Comparison of ENCODE assay signal across 19 cellular contexts in genomic region chr1:62809788-62810187, GRCh38. TPM values are rescaled to one million over a fixed set of nuclear protein-coding genes. Genes with fewer than 3 reads are reported as not detected.
DNase-seq lines count a peak whose midpoint lies in the region; ATAC-seq and TF ChIP-seq lines count a peak whose summit lies in the region.
"Had no signal": no experiment of that assay in that cellular context is flagged by ENCODE, and none has a peak within 500 bp of the region (broad histone marks: within the 10 kb centered on the region; RNA-seq: fewer than 3 reads in every experiment).

No MANE protein-coding gene starts in this region.

- no peak overlapping the region for H3K27ac Mint-ChIP-seq in HFFc6
- H3K27ac Mint-ChIP-seq: activated CD4-positive, alpha-beta memory T cell treated with anti-CD3 and anti-CD28 coated beads for 36 hours; activated naive CD8-positive, alpha-beta T cell treated with anti-CD3 and anti-CD28 coated beads, Interleukin-2, amount 50 U/mL, for 24 hours had no signal

- no peaks in the 10 kb centered on the region for H3K79me2 ChIP-seq in KMS-11 (ENCODE audit: insufficient read depth, low read depth)
- H3K79me2 ChIP-seq in smooth muscle cell (ENCODE audit: low read depth), result no peaks in the 10 kb centered on the region

- DNase-seq in smooth muscle cell (lab: John Stamatoyannopoulos, UW; ENCODE audit: unreplicated experiment), result no peak
- DNase-seq in activated effector memory CD4-positive, alpha-beta T cell treated with Interleukin-2 at 50 U/mL for 16 hours, result no peak
- no peak for DNase-seq in HFFc6
- DNase-seq: activated CD4-positive, alpha-beta memory T cell treated with anti-CD3 and anti-CD28 coated beads for 36 hours; activated naive CD8-positive, alpha-beta T cell treated with anti-CD3 and anti-CD28 coated beads, Interleukin-2, amount 50 U/mL, for 24 hours; DMS53; effector CD8-positive, alpha-beta T cell; hypothalamus; midbrain; NCI-H187 treated with DMSO at 0.1 percent for 48 hours; NCI-H774; right lobe of liver had no signal

- H3K4me2 ChIP-seq in KMS-11, result peak overlapping the region; percentile 79
- no peak overlapping the region for H3K4me2 ChIP-seq in smooth muscle cell
- H3K4me2 ChIP-seq: BLaER1 had no signal

- H3K27ac ChIP-seq in KMS-11, result peak overlapping the region; percentile 34; the same call in 1 of the 2 replicates
- no peak overlapping the region for H3K27ac ChIP-seq in smooth muscle cell (ENCODE audit: low read depth)
- H3K27ac ChIP-seq: BLaER1, neutrophil, right lobe of liver, RWPE1 had no signal

- H3K27me3 Mint-ChIP-seq in HFFc6 (ENCODE audit: insufficient read depth), result no peaks in the 10 kb centered on the region
- H3K27me3 Mint-ChIP-seq: activated CD4-positive, alpha-beta memory T cell treated with anti-CD3 and anti-CD28 coated beads for 36 hours; activated naive CD8-positive, alpha-beta T cell treated with anti-CD3 and anti-CD28 coated beads, Interleukin-2, amount 50 U/mL, for 24 hours had no signal

- no peaks in the 10 kb centered on the region for H4K20me1 ChIP-seq in KMS-11 (ENCODE audit: insufficient read depth)
- no peaks in the 10 kb centered on the region for H4K20me1 ChIP-seq in smooth muscle cell (ENCODE audit: low read depth)
- H4K20me1 ChIP-seq: BLaER1 had no signal

- H3K36me3 ChIP-seq in KMS-11 (ENCODE audit: insufficient read depth), result no peaks in the 10 kb centered on the region
- no peaks in the 10 kb centered on the region for H3K36me3 ChIP-seq in smooth muscle cell (ENCODE audit: low read depth)
- H3K36me3 ChIP-seq: neutrophil, right lobe of liver had no signal

- no peak overlapping the region for H3K9ac ChIP-seq in KMS-11
- no peak overlapping the region for H3K9ac ChIP-seq in smooth muscle cell (ENCODE audit: low read depth)
- H3K9ac ChIP-seq: BLaER1 had no signal

- H3K4me1 Mint-ChIP-seq in HFFc6 (ENCODE audit: low read depth), result no peaks in the 10 kb centered on the region

- H3K27me3 ChIP-seq in KMS-11 (ENCODE audit: insufficient read depth, low read depth) (no peaks in the 10 kb centered on the region; the same call in 1 of the 2 replicates), smooth muscle cell (ENCODE audit: low read depth) (no peaks in the 10 kb centered on the region)
- H3K27me3 ChIP-seq: BLaER1, neutrophil, right lobe of liver had no signal

- H3K9me3 ChIP-seq in smooth muscle cell (replicated peaks; ENCODE audit: low read depth), result no peaks in the 10 kb centered on the region
- H3K9me3 ChIP-seq: BLaER1, neutrophil, right lobe of liver had no signal

- H2AFZ ChIP-seq in KMS-11 (ENCODE audit: low read depth) (no peak overlapping the region), smooth muscle cell (ENCODE audit: low read depth) (no peak overlapping the region)

- H3K4me3 Mint-ChIP-seq in HFFc6, result no peak overlapping the region
- H3K4me3 Mint-ChIP-seq: activated CD4-positive, alpha-beta memory T cell treated with anti-CD3 and anti-CD28 coated beads for 36 hours; activated naive CD8-positive, alpha-beta T cell treated with anti-CD3 and anti-CD28 coated beads, Interleukin-2, amount 50 U/mL, for 24 hours had no signal

- TF ChIP-seq CTCF in KMS-11 (conservative IDR thresholded peaks at IDR 0.05; ENCODE audit: low read depth, low read length), result no peak
- TF ChIP-seq CTCF in smooth muscle cell (IDR thresholded peaks at IDR 0.05; ENCODE audit: borderline replicate concordance, insufficient read depth, poor library complexity, severe bottlenecking), result no peak
- TF ChIP-seq CTCF in HFFc6 (IDR thresholded peaks at IDR 0.05), result no peak

- H3K4me3 ChIP-seq in KMS-11 (IDR thresholded peaks at IDR 0.05; ENCODE audit: insufficient read depth, low read depth, low read length), result peak overlapping the region; percentile 30
- no peak overlapping the region for H3K4me3 ChIP-seq in smooth muscle cell
- H3K4me3 ChIP-seq: BLaER1, right lobe of liver had no signal

- no peaks in the 10 kb centered on the region for H3K9me3 Mint-ChIP-seq in HFFc6
- H3K9me3 Mint-ChIP-seq: activated naive CD8-positive, alpha-beta T cell treated with anti-CD3 and anti-CD28 coated beads, Interleukin-2, amount 50 U/mL, for 24 hours had no signal

- H3K36me3 Mint-ChIP-seq in HFFc6 (ENCODE audit: low read depth), result peaks cover 13% of the 10 kb centered on the region

- peaks cover 43% of the 10 kb centered on the region for H3K4me1 ChIP-seq in KMS-11 (ENCODE audit: low read depth, poor library complexity, severe bottlenecking)
- no peaks in the 10 kb centered on the region for H3K4me1 ChIP-seq in smooth muscle cell (ENCODE audit: low read depth)
- H3K4me1 ChIP-seq: right lobe of liver had no signal

- 99% methylated on average over 3 of the region's 3 CpGs for WGBS in smooth muscle cell (ENCODE audit: low lambda C conversion rate)

- peak; percentile 56 for ATAC-seq in GM19035 (IDR thresholded peaks at IDR 0.05; ENCODE audit: unreplicated experiment)
- ATAC-seq in HG02798 (IDR thresholded peaks at IDR 0.05; ENCODE audit: poor library complexity, unreplicated experiment), result peak; percentile 57
- ATAC-seq in HG03457 (IDR thresholded peaks at IDR 0.05; ENCODE audit: unreplicated experiment), result no peak
- ATAC-seq: activated naive CD8-positive, alpha-beta T cell treated with anti-CD3 and anti-CD28 coated beads, Interleukin-2, amount 50 U/mL, for 24 hours; right lobe of liver had no signal

- no peaks in the 10 kb centered on the region for H3F3A ChIP-seq in smooth muscle cell (ENCODE audit: low read depth)

RNA-seq across cellular contexts. Expression of gene ATG4C, which starts 25.9 kb away (rescaled TPM):
- 13.4 and 13.5 TPM in 2 replicates for total RNA-seq in smooth muscle cell
- 7.0 and 11.5 TPM in 2 replicates for polyA plus RNA-seq in smooth muscle cell
- total RNA-seq in HFFc6 (2021; fragmentation: NEBNext Ultra II Directional; extraction: Animal tissue kit (Norgen Biotek cat#: 25700)), result 10 to 100 TPM in 5 of 6 experiments, 1 to 10 TPM in 1; 9.4 to 11.7 (median 10.6) TPM
